ENCODE assay signal across 21 cellular contexts in genomic region chr4:94559351-94559806, GRCh38.
DNase-seq lines count a peak whose midpoint lies in the region; ATAC-seq, FAIRE-seq and TF ChIP-seq lines count a peak whose summit lies in the region.
"Had no signal": no experiment of that assay in that cellular context is flagged by ENCODE, and none has a peak within 500 bp of the region (broad histone marks: within the 10 kb centered on the region; RNA-seq: fewer than 3 reads in every experiment).

No MANE protein-coding gene starts in this region.

- no peak overlapping the region for H2AFZ ChIP-seq in astrocyte (ENCODE audit: low read depth, low read length)

- no peak overlapping the region for H3K27ac Mint-ChIP-seq in astrocyte (ENCODE audit: unreplicated experiment)
- H3K27ac Mint-ChIP-seq: activated CD4-positive, alpha-beta T cell treated with anti-CD3 and anti-CD28 coated beads, Interleukin-2, amount 10 ng/mL, durations not matched to agents 24 days and 14 days; activated T-cell treated with anti-CD3 and anti-CD28 coated beads, Interleukin-2, amount 50 U/mL, for 72 hours; CD4-positive, CD25-positive, alpha-beta regulatory T cell; endodermal cell; stimulated activated memory B cell treated with anti-CD40 and anti-IgM and Interleukin-4, amounts not matched to agents 10 μg/mL and 1 μg/mL and 100 μg/mL, for 72 hours; T-helper 2 cell treated with Interferon-gamma antibody and Interleukin-4, amounts not matched to agents 5 μg/mL and 100 μg/mL, for 36 hours had no signal

- H3K36me3 ChIP-seq in HEK293 (ENCODE audit: control insufficient read depth in 2 of 2, insufficient read depth in 1 of 2, low read length in 2 of 2) (no peaks in the 10 kb centered on the region), astrocyte (ENCODE audit: insufficient read depth, low read length) (peaks cover under 1% of the 10 kb centered on the region), skeletal muscle satellite cell (ENCODE audit: insufficient read depth, low read length) (no peaks in the 10 kb centered on the region)

- POLR2A ChIA-PET in HEK293 (lab: Yijun Ruan, JAX) = no interaction called here

- peaks cover 32% of the 10 kb centered on the region for H3K4me1 Mint-ChIP-seq in astrocyte (ENCODE audit: low read depth, unreplicated experiment)
- H3K4me1 Mint-ChIP-seq: activated CD4-positive, alpha-beta T cell treated with anti-CD3 and anti-CD28 coated beads, Interleukin-2, amount 10 ng/mL, durations not matched to agents 24 days and 14 days; stimulated activated memory B cell treated with anti-CD40 and anti-IgM and Interleukin-4, amounts not matched to agents 10 μg/mL and 1 μg/mL and 100 μg/mL, for 72 hours had no signal

- ATAC-seq in HG02938 (IDR thresholded peaks at IDR 0.05; ENCODE audit: unreplicated experiment) = no peak
- ATAC-seq: activated T-cell treated with anti-CD3 and anti-CD28 coated beads, Interleukin-2, amount 50 U/mL, for 72 hours; Panc1; stimulated activated memory B cell treated with anti-CD40 and anti-IgM and Interleukin-4, amounts not matched to agents 10 μg/mL and 1 μg/mL and 100 μg/mL, for 72 hours had no signal

- H3K4me1 ChIP-seq in HEK293 (ENCODE audit: control insufficient read depth, insufficient read depth, low read length) = no peaks in the 10 kb centered on the region
- H3K4me1 ChIP-seq in astrocyte (ENCODE audit: insufficient read depth, low read length) = peaks cover 38% of the 10 kb centered on the region
- peaks cover 55% of the 10 kb centered on the region for H3K4me1 ChIP-seq in skeletal muscle satellite cell (ENCODE audit: control insufficient read depth, insufficient read depth, low read length)

- H3K4me2 ChIP-seq in astrocyte (ENCODE audit: low read length) (peak overlapping the region; percentile 40), skeletal muscle satellite cell (ENCODE audit: low read length) (peak overlapping the region; percentile 46)

- H3K27me3 ChIP-seq in astrocyte (ENCODE audit: insufficient read depth, low read length) (no peaks in the 10 kb centered on the region), skeletal muscle satellite cell (ENCODE audit: control insufficient read depth, insufficient read depth, low read length) (no peaks in the 10 kb centered on the region)

- no peak for TF ChIP-seq CTCF in HEK293 (tag by site-specific recombination; IDR thresholded peaks at IDR 0.05)
- TF ChIP-seq CTCF in astrocyte (IDR thresholded peaks at IDR 0.05; ENCODE audit: insufficient read depth, low read depth, low read length) = no peak
- TF ChIP-seq CTCF in foreskin fibroblast (IDR thresholded peaks at IDR 0.05; ENCODE audit: low read depth, low read length) = no peak

- CTCF ChIA-PET in HEK293 (lab: Yijun Ruan, JAX) = no interaction called here

- H3K79me2 ChIP-seq in astrocyte (ENCODE audit: insufficient read depth, low read length) = peaks cover 56% of the 10 kb centered on the region

- H3K4me3 Mint-ChIP-seq in astrocyte (ENCODE audit: unreplicated experiment) = no peak overlapping the region
- H3K4me3 Mint-ChIP-seq: activated CD4-positive, alpha-beta T cell treated with anti-CD3 and anti-CD28 coated beads, Interleukin-2, amount 10 ng/mL, durations not matched to agents 24 days and 14 days; activated T-cell treated with anti-CD3 and anti-CD28 coated beads, Interleukin-2, amount 50 U/mL, for 72 hours; CD4-positive, CD25-positive, alpha-beta regulatory T cell; endodermal cell; stimulated activated memory B cell treated with anti-CD40 and anti-IgM and Interleukin-4, amounts not matched to agents 10 μg/mL and 1 μg/mL and 100 μg/mL, for 72 hours; T-helper 2 cell treated with Interferon-gamma antibody and Interleukin-4, amounts not matched to agents 5 μg/mL and 100 μg/mL, for 36 hours had no signal

- DNase-seq in astrocyte (ENCODE audit: low read depth) = peak; percentile 73
- DNase-seq in foreskin fibroblast = peak; percentile 59 to 80
- no peak for DNase-seq in ureter (ENCODE audit: low spot score)
- no peak for DNase-seq in iPS-NIHi7 (ENCODE audit: extremely low spot score)
- no peak for DNase-seq in NCI-H1105 treated with DMSO at 0.1 percent for 48 hours (lab: John Stamatoyannopoulos, UW)
- DNase-seq: activated CD4-positive, alpha-beta T cell treated with anti-CD3 and anti-CD28 coated beads, Interleukin-2, amount 10 ng/mL, durations not matched to agents 24 days and 14 days; activated T-cell treated with anti-CD3 and anti-CD28 coated beads, Interleukin-2, amount 50 U/mL, for 72 hours; aorta; CD4-positive, CD25-positive, alpha-beta regulatory T cell; endodermal cell; midbrain; NCI-H226; stimulated activated CD4-positive, alpha-beta T cell treated with anti-CD3 and anti-CD28 coated beads, Interleukin-4, amount 100 ng/mL, for 1 hour had no signal

- no peaks in the 10 kb centered on the region for H3K27me3 Mint-ChIP-seq in astrocyte (ENCODE audit: low read depth, unreplicated experiment)
- H3K27me3 Mint-ChIP-seq: activated CD4-positive, alpha-beta T cell treated with anti-CD3 and anti-CD28 coated beads, Interleukin-2, amount 10 ng/mL, durations not matched to agents 24 days and 14 days; CD4-positive, CD25-positive, alpha-beta regulatory T cell; stimulated activated memory B cell treated with anti-CD40 and anti-IgM and Interleukin-4, amounts not matched to agents 10 μg/mL and 1 μg/mL and 100 μg/mL, for 72 hours had no signal

- no peak overlapping the region for H3K4me3 ChIP-seq in HEK293 (ENCODE audit: low read depth, low read length)
- H3K4me3 ChIP-seq in astrocyte (ENCODE audit: insufficient read depth, low read depth, low read length) = no peak overlapping the region
- no peak overlapping the region for H3K4me3 ChIP-seq in foreskin fibroblast (ENCODE audit: low read depth in 1 of 2, low read length in 2 of 2)
- peak overlapping the region; percentile 8 for H3K4me3 ChIP-seq in skeletal muscle satellite cell (ENCODE audit: low read length)

- H3K9ac ChIP-seq in astrocyte (ENCODE audit: low read length) (no peak overlapping the region), skeletal muscle satellite cell (ENCODE audit: low read depth, low read length) (peak overlapping the region; percentile 7)

- no peak overlapping the region for H3K27ac ChIP-seq in HEK293 (ENCODE audit: extremely low read depth, low read depth, low read length)
- H3K27ac ChIP-seq in astrocyte (ENCODE audit: low read depth, low read length) = peak overlapping the region; percentile 7

- H3K9me3 ChIP-seq in HEK293 (ENCODE audit: control insufficient read depth, insufficient read depth, low read depth, low read length) = no peaks in the 10 kb centered on the region
- H3K9me3 ChIP-seq in astrocyte (ENCODE audit: insufficient read depth, low read depth, low read length) = no peaks in the 10 kb centered on the region
- H3K9me3 ChIP-seq in skeletal muscle satellite cell (replicated peaks; ENCODE audit: low read length) = no peaks in the 10 kb centered on the region

- peaks cover 11% of the 10 kb centered on the region for H3K9me3 Mint-ChIP-seq in astrocyte (ENCODE audit: unreplicated experiment)
- H3K9me3 Mint-ChIP-seq: stimulated activated memory B cell treated with anti-CD40 and anti-IgM and Interleukin-4, amounts not matched to agents 10 μg/mL and 1 μg/mL and 100 μg/mL, for 72 hours had no signal

- peaks cover 11% of the 10 kb centered on the region for H4K20me1 ChIP-seq in astrocyte (ENCODE audit: insufficient read depth, low read length)

- peaks cover 9% of the 10 kb centered on the region for H3K36me3 Mint-ChIP-seq in astrocyte (ENCODE audit: low read depth, unreplicated experiment)
- H3K36me3 Mint-ChIP-seq: CD4-positive, CD25-positive, alpha-beta regulatory T cell; stimulated activated memory B cell treated with anti-CD40 and anti-IgM and Interleukin-4, amounts not matched to agents 10 μg/mL and 1 μg/mL and 100 μg/mL, for 72 hours had no signal

- peak; percentile 29 for FAIRE-seq in astrocyte (lab: Jason Lieb, UNC)
- FAIRE-seq: G401.6, GM18507 had no signal

TF ChIP-seq in HEK293, 187 proteins besides CTCF, POLR2A, EP300 and RAD21:
- no peak for TF ChIP-seq BCL11A (tag by site-specific recombination; IDR thresholded peaks at IDR 0.05; ENCODE audit: low read depth)
- peak; percentile 39; the same call in 1 of the 2 replicates for TF ChIP-seq BCL6B (tag by site-specific recombination; IDR thresholded peaks at IDR 0.05)
- no peak for TF ChIP-seq ZNF394 (tag by site-specific recombination; IDR thresholded peaks at IDR 0.05; ENCODE audit: borderline replicate concordance)
- TF ChIP-seq ZNF169 (tag by site-specific recombination; IDR thresholded peaks at IDR 0.05) = no peak
- no peak for TF ChIP-seq ZNF23 (tag by site-specific recombination; IDR thresholded peaks at IDR 0.05; ENCODE audit: borderline replicate concordance)
- TF ChIP-seq, protein P1, sequence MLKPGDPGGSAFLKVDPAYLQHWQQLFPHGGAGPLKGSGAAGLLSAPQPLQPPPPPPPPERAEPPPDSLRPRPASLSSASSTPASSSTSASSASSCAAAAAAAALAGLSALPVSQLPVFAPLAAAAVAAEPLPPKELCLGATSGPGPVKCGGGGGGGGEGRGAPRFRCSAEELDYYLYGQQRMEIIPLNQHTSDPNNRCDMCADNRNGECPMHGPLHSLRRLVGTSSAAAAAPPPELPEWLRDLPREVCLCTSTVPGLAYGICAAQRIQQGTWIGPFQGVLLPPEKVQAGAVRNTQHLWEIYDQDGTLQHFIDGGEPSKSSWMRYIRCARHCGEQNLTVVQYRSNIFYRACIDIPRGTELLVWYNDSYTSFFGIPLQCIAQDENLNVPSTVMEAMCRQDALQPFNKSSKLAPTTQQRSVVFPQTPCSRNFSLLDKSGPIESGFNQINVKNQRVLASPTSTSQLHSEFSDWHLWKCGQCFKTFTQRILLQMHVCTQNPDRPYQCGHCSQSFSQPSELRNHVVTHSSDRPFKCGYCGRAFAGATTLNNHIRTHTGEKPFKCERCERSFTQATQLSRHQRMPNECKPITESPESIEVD (tag by site-specific recombination; IDR thresholded peaks at IDR 0.05) = 0 out of 2 replicates have a peak, but pooled peaks have one; percentile 11
- TF ChIP-seq ZNF558 (tag by site-specific recombination; IDR thresholded peaks at IDR 0.05) = no peak

Comparison
In these comparisons a context has a peak if more than half of its experiments do, and no peak if none do; other contexts are left out.
1. DNase-seq: peak in astrocyte (single experiment) and foreskin fibroblast (2 of 2); none in ureter (single experiment), iPS-NIHi7 (single experiment) and NCI-H1105 treated with DMSO at 0.1 percent for 48 hours (single experiment).